8 cellular contexts compared by ENCODE assay signal in the genomic region with DNA sequence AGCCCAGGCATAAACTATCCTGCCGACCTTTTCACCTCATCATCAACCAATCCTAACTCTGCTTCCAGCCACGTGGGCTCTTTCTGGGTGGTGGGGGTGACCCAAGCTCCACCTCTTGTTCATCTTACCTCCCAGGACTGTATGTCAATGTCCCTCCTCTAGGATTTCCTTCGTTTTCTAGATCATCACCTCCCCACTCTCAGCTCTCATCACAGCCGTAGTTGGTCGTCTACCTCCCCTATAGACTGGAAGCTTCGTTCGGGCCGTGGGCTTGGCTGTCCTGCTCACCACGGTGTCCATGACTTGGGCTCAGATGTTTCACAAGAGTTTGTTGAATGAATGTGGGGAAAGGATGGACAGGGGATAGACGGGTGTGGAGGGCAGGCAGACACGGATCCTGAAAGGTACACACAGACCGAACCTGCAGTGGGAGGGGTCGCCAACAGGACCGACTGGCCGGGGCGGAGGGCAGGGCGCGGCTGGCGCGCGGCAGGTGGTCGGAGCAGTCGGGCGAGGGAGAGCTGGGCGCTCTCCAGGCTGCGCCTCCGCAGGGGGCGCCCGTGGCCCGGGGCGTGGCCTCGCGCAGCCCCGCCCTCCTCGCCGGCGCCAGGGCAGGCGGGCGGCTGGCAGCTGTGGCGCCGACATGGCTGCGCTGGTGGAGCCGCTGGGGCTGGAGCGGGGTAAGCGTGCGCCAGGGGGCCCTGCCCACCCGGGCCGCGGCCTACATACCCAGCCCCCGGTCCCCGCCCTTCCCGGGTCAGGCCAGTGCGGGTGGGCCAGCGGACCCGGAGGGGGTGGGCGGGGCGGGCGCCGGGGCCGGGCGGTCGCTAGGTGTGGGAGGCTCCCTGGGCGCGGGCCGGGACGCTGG. TPM values are rescaled to one million over a fixed set of nuclear protein-coding genes. Genes with fewer than 3 reads are reported as not detected.
DNase-seq lines count a peak whose midpoint lies in the region; ATAC-seq lines count a peak whose summit lies in the region.

A gene with protein sequence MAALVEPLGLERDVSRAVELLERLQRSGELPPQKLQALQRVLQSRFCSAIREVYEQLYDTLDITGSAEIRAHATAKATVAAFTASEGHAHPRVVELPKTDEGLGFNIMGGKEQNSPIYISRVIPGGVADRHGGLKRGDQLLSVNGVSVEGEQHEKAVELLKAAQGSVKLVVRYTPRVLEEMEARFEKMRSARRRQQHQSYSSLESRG (plus strand): TSS at position 609 of the 868 bp plus-strand sequence. CDS start 35 bp downstream, at position 644.

- peak; percentile 41 for ATAC-seq in HG03280 (IDR thresholded peaks at IDR 0.05; ENCODE audit: unreplicated experiment)
- peak; percentile 57 for ATAC-seq in memory B cell (ENCODE audit: low read depth)

- DNase-seq in SKM-1 treated with dmso at 0.1 percent for 144 hours (lab: John Stamatoyannopoulos, UW; ENCODE audit: unreplicated experiment) (peak; percentile 16), SKM-1 (lab: John Stamatoyannopoulos, UW; ENCODE audit: unreplicated experiment) (no peak), NCI-H82 (lab: John Stamatoyannopoulos, UW) (peak; percentile 86), memory B cell (ENCODE audit: low spot score in 2 of 2) (peak; percentile 86 to 92)
- DNase-seq in activated CD4-positive, alpha-beta memory T cell treated with anti-CD3 and anti-CD28 coated beads, Interleukin-2, amount 10 ng/mL, durations not matched to agents 7 days and 5 days = peak; percentile 79
- DNase-seq in effector CD8-positive, alpha-beta T cell (lab: John Stamatoyannopoulos, UW) = peak; percentile 62
- DNase-seq in stimulated activated CD8-positive, alpha-beta memory T cell treated with anti-CD3 and anti-CD28 coated beads, Interleukin-15, amount 100 ng/mL, for 48 hours (ENCODE audit: low read depth in 2 of 2) = peak; percentile 62 to 67

- no peaks in the 10 kb centered on the region for H3K9me3 Mint-ChIP-seq in activated CD4-positive, alpha-beta memory T cell treated with anti-CD3 and anti-CD28 coated beads, Interleukin-2, amount 10 ng/mL, durations not matched to agents 7 days and 5 days
- no peaks in the 10 kb centered on the region for H3K9me3 Mint-ChIP-seq in memory B cell

- H3K36me3 Mint-ChIP-seq in activated CD4-positive, alpha-beta memory T cell treated with anti-CD3 and anti-CD28 coated beads, Interleukin-2, amount 10 ng/mL, durations not matched to agents 7 days and 5 days (ENCODE audit: low read depth) = peaks cover 6% of the 10 kb centered on the region
- H3K36me3 Mint-ChIP-seq in memory B cell = peaks cover 2% of the 10 kb centered on the region

- peaks cover 36% of the 10 kb centered on the region for H3K4me1 Mint-ChIP-seq in activated CD4-positive, alpha-beta memory T cell treated with anti-CD3 and anti-CD28 coated beads, Interleukin-2, amount 10 ng/mL, durations not matched to agents 7 days and 5 days
- peaks cover 28% of the 10 kb centered on the region for H3K4me1 Mint-ChIP-seq in memory B cell

- H3K4me3 Mint-ChIP-seq in activated CD4-positive, alpha-beta memory T cell treated with anti-CD3 and anti-CD28 coated beads, Interleukin-2, amount 10 ng/mL, durations not matched to agents 7 days and 5 days = peak within 1 kb of the TSS; percentile 85
- H3K4me3 Mint-ChIP-seq in memory B cell = peak within 1 kb of the TSS; percentile 89

- no peak within 1 kb of the TSS for H3K27ac Mint-ChIP-seq in activated CD4-positive, alpha-beta memory T cell treated with anti-CD3 and anti-CD28 coated beads, Interleukin-2, amount 10 ng/mL, durations not matched to agents 7 days and 5 days
- peak within 1 kb of the TSS; percentile 50 for H3K27ac Mint-ChIP-seq in memory B cell

- H3K27me3 Mint-ChIP-seq in activated CD4-positive, alpha-beta memory T cell treated with anti-CD3 and anti-CD28 coated beads, Interleukin-2, amount 10 ng/mL, durations not matched to agents 7 days and 5 days = no peaks in the 10 kb centered on the region
- H3K27me3 Mint-ChIP-seq in memory B cell = no peaks in the 10 kb centered on the region

- POLR2A ChIA-PET in activated CD4-positive, alpha-beta memory T cell treated with anti-CD3 and anti-CD28 coated beads, Interleukin-2, amount 10 ng/mL, durations not matched to agents 7 days and 5 days (lab: Charles Lee) = interaction anchor here (0.9 to 1.9 kb wide), 10 partner anchors 8 to 36 kb away, joined by 3 to 8 read pairs (median 4); no protein-coding TSS in a partner anchor

- CTCF ChIA-PET in activated CD4-positive, alpha-beta memory T cell treated with anti-CD3 and anti-CD28 coated beads, Interleukin-2, amount 10 ng/mL, durations not matched to agents 7 days and 5 days (lab: Charles Lee) = interaction anchor here (0.6 to 2.4 kb wide), 17 partner anchors 8 to 562 kb away, joined by 3 to 30 read pairs (median 5); a partner anchor contains a TSS

RNA-seq across cellular contexts. Expression of the gene that starts here (rescaled TPM):
- total RNA-seq in activated CD4-positive, alpha-beta memory T cell treated with anti-CD3 and anti-CD28 coated beads, Interleukin-2, amount 10 ng/mL, durations not matched to agents 7 days and 5 days = 1 to 10 TPM; 4.3 to 4.7 TPM
